In genomic region chr6:39493174-39493573, GRCh38 we compare ENCODE assay signal across 16 cellular contexts.
DNase-seq lines count a peak whose midpoint lies in the region; ATAC-seq and TF ChIP-seq lines count a peak whose summit lies in the region.
"Had no signal": no experiment of that assay in that cellular context is flagged by ENCODE, and none has a peak within 500 bp of the region (broad histone marks: within the 10 kb centered on the region; RNA-seq: fewer than 3 reads in every experiment).

No MANE protein-coding gene starts in this region.

- no peak overlapping the region for H2BK15ac ChIP-seq in mesenchymal stem cell (ENCODE audit: low read depth, poor library complexity, severe bottlenecking)

- intact Hi-C loops in colonic mucosa (cut with DNase I) (no loop called here), psoas muscle (cut with DNase I) (no loop called here), spleen (cut with DNase I; ENCODE audit: low total_unique reads) (no loop called here), CD14-positive monocyte (cut with micrococcal nuclease) (no loop called here)

- H2AK5ac ChIP-seq in mesenchymal stem cell (ENCODE audit: low read length, severe bottlenecking), result no peak overlapping the region

- H3K4me1 ChIP-seq in colonic mucosa (no peaks in the 10 kb centered on the region), mesenchymal stem cell (ENCODE audit: control insufficient read depth, insufficient read depth, low read depth, low read length) (peaks cover 2% of the 10 kb centered on the region), psoas muscle (no peaks in the 10 kb centered on the region), spleen (no peaks in the 10 kb centered on the region)
- H3K4me1 ChIP-seq: neural progenitor cell had no signal

- no peaks in the 10 kb centered on the region for H3K36me3 Mint-ChIP-seq in activated naive CD4-positive, alpha-beta T cell treated with anti-CD3 and anti-CD28 coated beads, Interleukin-2, amount 50 U/mL, for 72 hours
- no peaks in the 10 kb centered on the region for H3K36me3 Mint-ChIP-seq in CD14-positive monocyte
- H3K36me3 Mint-ChIP-seq: neural progenitor cell had no signal

- H3K9me3 ChIP-seq in colonic mucosa (no peaks in the 10 kb centered on the region), mesenchymal stem cell (ENCODE audit: control insufficient read depth, low read length) (no peaks in the 10 kb centered on the region), psoas muscle (no peaks in the 10 kb centered on the region), spleen (no peaks in the 10 kb centered on the region)

- ATAC-seq in psoas muscle, result no peak
- no peak for ATAC-seq in activated naive CD4-positive, alpha-beta T cell treated with anti-CD3 and anti-CD28 coated beads, Interleukin-2, amount 50 U/mL, for 72 hours

- no peaks in the 10 kb centered on the region for H3K27me3 ChIP-seq in colonic mucosa
- no peaks in the 10 kb centered on the region for H3K27me3 ChIP-seq in mesenchymal stem cell (ENCODE audit: control insufficient read depth in 1 of 2, insufficient read depth in 1 of 2, low read length in 2 of 2)
- H3K27me3 ChIP-seq in psoas muscle (ENCODE audit: insufficient read depth in 3 of 3, low read length in 2 of 3), result peaks cover 0 to 9% (median 0%) of the 10 kb centered on the region in 3 donors
- H3K27me3 ChIP-seq in spleen (replicated peaks in 1 of 7), result peaks cover 0 to 17% (median 0%) of the 10 kb centered on the region in 7 donors
- H3K27me3 ChIP-seq: neural progenitor cell had no signal

- no peak overlapping the region for H3K4me2 ChIP-seq in mesenchymal stem cell (ENCODE audit: low read length, poor library complexity, severe bottlenecking)
- H3K4me2 ChIP-seq: neural progenitor cell had no signal

- peak overlapping the region in 1 of 2 experiments; percentile 59 for H3K18ac ChIP-seq in mesenchymal stem cell (ENCODE audit: low read depth in 1 of 2, low read length in 2 of 2)

- no peak overlapping the region for H3K4me3 ChIP-seq in colonic mucosa
- H3K4me3 ChIP-seq in mesenchymal stem cell (ENCODE audit: insufficient read depth in 1 of 2, low read depth in 1 of 2, low read length in 2 of 2), result no peak overlapping the region
- H3K4me3 ChIP-seq in psoas muscle, result no peak overlapping the region
- H3K4me3 ChIP-seq in spleen, result no peak overlapping the region
- H3K4me3 ChIP-seq: neural progenitor cell had no signal

- no peak overlapping the region for H3K4ac ChIP-seq in mesenchymal stem cell (ENCODE audit: low read depth in 1 of 2, low read length in 2 of 2)

- no peak overlapping the region for H4K91ac ChIP-seq in mesenchymal stem cell (ENCODE audit: low read length)

- TF ChIP-seq POLR2A in spleen (IDR thresholded peaks at IDR 0.05), result no peak

- H3K27ac ChIP-seq in colonic mucosa (peak overlapping the region; percentile 25), mesenchymal stem cell (ENCODE audit: low read length, poor library complexity, severe bottlenecking) (peak overlapping the region; percentile 84), psoas muscle (no peak overlapping the region), spleen (no peak overlapping the region)
- H3K27ac ChIP-seq: neural progenitor cell had no signal

- no peaks in the 10 kb centered on the region for H3K9me3 Mint-ChIP-seq in activated naive CD4-positive, alpha-beta T cell treated with anti-CD3 and anti-CD28 coated beads, Interleukin-2, amount 50 U/mL, for 72 hours
- H3K9me3 Mint-ChIP-seq in CD14-positive monocyte, result peaks cover 0 to 2% (median 0%) of the 10 kb centered on the region in 7 donors
- H3K9me3 Mint-ChIP-seq: neural progenitor cell had no signal

- H2BK120ac ChIP-seq in mesenchymal stem cell (ENCODE audit: low read depth, low read length), result no peak overlapping the region

- in situ Hi-C loops in ACHN (cut with HindIII; ENCODE audit: low pct_ligation_motif_present, low pct_unique_long_range_greater_than_20kb, low sequenced_read_pairs), result no loop called here

- H3K4me3 Mint-ChIP-seq in CD14-positive monocyte, result no peak overlapping the region
- H3K4me3 Mint-ChIP-seq: neural progenitor cell had no signal

- no peak overlapping the region for H3K14ac ChIP-seq in mesenchymal stem cell (ENCODE audit: low read length in 2 of 2)

- DNase-seq in ACHN (peak; percentile 79), HT1080 (ENCODE audit: low read depth) (peak; percentile 32), colonic mucosa (no peak), mesenchymal stem cell (peak; percentile 66), psoas muscle (no peak), spleen (no peak), CD14-positive monocyte (ENCODE audit: low spot score) (no peak)
- no peak for DNase-seq in activated naive CD4-positive, alpha-beta T cell treated with anti-CD3 and anti-CD28 coated beads, Interleukin-2, amount 50 U/mL, for 72 hours (ENCODE audit: low spot score in 2 of 2)
- DNase-seq: activated CD4-positive, alpha-beta T cell treated with anti-CD3 and anti-CD28 coated beads for 4 hours; activated effector memory CD4-positive, alpha-beta T cell treated with Interleukin-2 at 50 U/mL for 16 hours; MM.1S; NCI-H187 treated with DMSO at 0.1 percent for 48 hours; NCI-H526; retina; T1000 had no signal

- peak overlapping the region in 1 of 2 experiments; percentile 33 for H2BK12ac ChIP-seq in mesenchymal stem cell (ENCODE audit: low read length in 2 of 2)

- no peak overlapping the region for H4K8ac ChIP-seq in mesenchymal stem cell (ENCODE audit: low read length)

- peaks cover 0 to 10% (median 1%) of the 10 kb centered on the region in 3 donors for H3K27me3 Mint-ChIP-seq in CD14-positive monocyte (ENCODE audit: low read depth in 3 of 3)

- no peak overlapping the region for H2AFZ ChIP-seq in mesenchymal stem cell (ENCODE audit: low read depth, low read length)
- H2AFZ ChIP-seq: neural progenitor cell had no signal

- no peaks in the 10 kb centered on the region for H3K79me1 ChIP-seq in mesenchymal stem cell (replicated peaks; ENCODE audit: low read length, poor library complexity, severe bottlenecking)

- H3K23ac ChIP-seq in mesenchymal stem cell (ENCODE audit: low read length in 2 of 2), result no peak overlapping the region

- no peaks in the 10 kb centered on the region for H3K4me1 Mint-ChIP-seq in CD14-positive monocyte

- H2BK5ac ChIP-seq in mesenchymal stem cell (ENCODE audit: low read depth, low read length, poor library complexity, severe bottlenecking), result no peak overlapping the region

- TF ChIP-seq CTCF in colonic mucosa (IDR thresholded peaks at IDR 0.05) (no peak), psoas muscle (IDR thresholded peaks at IDR 0.05) (no peak), spleen (IDR thresholded peaks at IDR 0.05 in 8 of 11, conservative IDR thresholded peaks at IDR 0.05 in 3 of 11) (no peak), CD14-positive monocyte (IDR thresholded peaks at IDR 0.05) (no peak)

- H3K9ac ChIP-seq in colonic mucosa (ENCODE audit: low read depth in 2 of 2, low read length in 2 of 2) (no peak overlapping the region), mesenchymal stem cell (ENCODE audit: low read length) (no peak overlapping the region)
- H3K9ac ChIP-seq: neural progenitor cell had no signal

- H3K36me3 ChIP-seq in colonic mucosa, result no peaks in the 10 kb centered on the region
- no peaks in the 10 kb centered on the region for H3K36me3 ChIP-seq in mesenchymal stem cell (ENCODE audit: control insufficient read depth in 1 of 2, insufficient read depth in 2 of 2, low read depth in 1 of 2, low read length in 2 of 2)
- no peaks in the 10 kb centered on the region for H3K36me3 ChIP-seq in psoas muscle (ENCODE audit: insufficient read depth in 1 of 2, low read depth in 1 of 2)
- H3K36me3 ChIP-seq in spleen, result no peaks in the 10 kb centered on the region
- H3K36me3 ChIP-seq: neural progenitor cell had no signal

- no peak overlapping the region for H3K27ac Mint-ChIP-seq in activated naive CD4-positive, alpha-beta T cell treated with anti-CD3 and anti-CD28 coated beads, Interleukin-2, amount 50 U/mL, for 72 hours
- no peak overlapping the region for H3K27ac Mint-ChIP-seq in CD14-positive monocyte
- H3K27ac Mint-ChIP-seq: neural progenitor cell had no signal

Comparison
In these comparisons a context has a peak if more than half of its experiments do, and no peak if none do; other contexts are left out.
1. DNase-seq: peak in ACHN (single experiment), HT1080 (single experiment) and mesenchymal stem cell (single experiment); none in colonic mucosa (single experiment), psoas muscle (0 of 2), activated naive CD4-positive, alpha-beta T cell treated with anti-CD3 and anti-CD28 coated beads, Interleukin-2, amount 50 U/mL, for 72 hours (0 of 2), spleen (single experiment) and CD14-positive monocyte (single experiment).
2. H3K27ac ChIP-seq: peak in colonic mucosa (single experiment) and mesenchymal stem cell (single experiment); none in psoas muscle (single experiment) and spleen (0 of 8).